Comparison of ENCODE assay signal across 13 cellular contexts in genomic region chr4:182560358-182560757, GRCh38.
DNase-seq lines count a peak whose midpoint lies in the region; ATAC-seq, FAIRE-seq and TF ChIP-seq lines count a peak whose summit lies in the region.
"Had no signal": no experiment of that assay in that cellular context is flagged by ENCODE, and none has a peak within 500 bp of the region (broad histone marks: within the 10 kb centered on the region; RNA-seq: fewer than 3 reads in every experiment).

No MANE protein-coding gene starts in this region.

- no peak for ATAC-seq in HG02938 (IDR thresholded peaks at IDR 0.05; ENCODE audit: unreplicated experiment)
- ATAC-seq: gastrocnemius medialis had no signal

- no peak for TF ChIP-seq POLR2A in GM12892 (IDR thresholded peaks at IDR 0.05; ENCODE audit: low read depth, low read length)

- TF ChIP-seq CTCF in hepatocyte (IDR thresholded peaks at IDR 0.05; ENCODE audit: poor library complexity): peak; percentile 30

- peak overlapping the region; percentile 46 for H3K4me3 ChIP-seq in SJCRH30
- H3K4me3 ChIP-seq in hepatocyte: no peak overlapping the region
- H3K4me3 ChIP-seq: gastrocnemius medialis had no signal

- H3K27me3 ChIP-seq in SJCRH30 (no peaks in the 10 kb centered on the region), hepatocyte (no peaks in the 10 kb centered on the region)
- H3K27me3 ChIP-seq: gastrocnemius medialis had no signal

- DNase-seq in A172 (ENCODE audit: low spot score): peak; percentile 58
- DNase-seq in GM03348 (ENCODE audit: low spot score): peak; percentile 12
- peak; percentile 81 to 91 for DNase-seq in SJCRH30
- peak; percentile 19 for DNase-seq in hepatocyte (ENCODE audit: low spot score)
- DNase-seq in GM12892 (ENCODE audit: insufficient read length): no peak
- no peak for DNase-seq in activated T-cell treated with anti-CD3 and anti-CD28 coated beads, Interleukin-2, amount 50 U/mL, for 1 hour
- no peak for DNase-seq in stimulated activated CD4-positive, alpha-beta T cell treated with anti-CD3 and anti-CD28 coated beads, Interleukin-4, amount 100 ng/mL, for 4 hours
- DNase-seq: gastrocnemius medialis; MV-4-11; stimulated activated CD4-positive, alpha-beta T cell treated with anti-CD3 and anti-CD28 coated beads, Interleukin-2, amount 100 ng/mL, for 48 hours; substantia nigra had no signal

- H3K36me3 ChIP-seq in SJCRH30: no peaks in the 10 kb centered on the region
- H3K36me3 ChIP-seq in hepatocyte (replicated peaks; ENCODE audit: insufficient read depth, low read depth): no peaks in the 10 kb centered on the region
- H3K36me3 ChIP-seq: gastrocnemius medialis had no signal

- H3K9me3 ChIP-seq in SJCRH30 (replicated peaks): no peaks in the 10 kb centered on the region
- no peaks in the 10 kb centered on the region for H3K9me3 ChIP-seq in hepatocyte (ENCODE audit: low read depth)
- H3K9me3 ChIP-seq: gastrocnemius medialis had no signal

- WGBS in hepatocyte (ENCODE audit: low lambda C conversion rate, missing lambda C conversion rate): 41% methylated on average over 4 of the region's 4 CpGs

- H4K20me1 ChIP-seq in hepatocyte (ENCODE audit: insufficient read depth, poor library complexity, severe bottlenecking): no peaks in the 10 kb centered on the region

- H3K4me1 ChIP-seq in SJCRH30 (no peaks in the 10 kb centered on the region), hepatocyte (ENCODE audit: insufficient read depth) (no peaks in the 10 kb centered on the region)

- H3K4me2 ChIP-seq in hepatocyte: peak overlapping the region; percentile 40

- no peak overlapping the region for H2AFZ ChIP-seq in hepatocyte

- H3K27ac ChIP-seq in SJCRH30: peak overlapping the region; percentile 75
- no peak overlapping the region for H3K27ac ChIP-seq in hepatocyte
- H3K27ac ChIP-seq: C4-2B, gastrocnemius medialis had no signal

- FAIRE-seq in GM12892 (lab: Jason Lieb, UNC): no peak

- peaks cover 7% of the 10 kb centered on the region for H3K79me2 ChIP-seq in hepatocyte

- no peaks in the 10 kb centered on the region for H3K9me2 ChIP-seq in hepatocyte (replicated peaks; ENCODE audit: insufficient read depth)

Comparison
In these comparisons a context has a peak if more than half of its experiments do, and no peak if none do; other contexts are left out.
1. DNase-seq: peak in A172 (single experiment), GM03348 (single experiment), SJCRH30 (2 of 2) and hepatocyte (single experiment); none in GM12892 (single experiment), activated T-cell treated with anti-CD3 and anti-CD28 coated beads, Interleukin-2, amount 50 U/mL, for 1 hour (single experiment) and stimulated activated CD4-positive, alpha-beta T cell treated with anti-CD3 and anti-CD28 coated beads, Interleukin-4, amount 100 ng/mL, for 4 hours (0 of 2).